In the genomic region with DNA sequence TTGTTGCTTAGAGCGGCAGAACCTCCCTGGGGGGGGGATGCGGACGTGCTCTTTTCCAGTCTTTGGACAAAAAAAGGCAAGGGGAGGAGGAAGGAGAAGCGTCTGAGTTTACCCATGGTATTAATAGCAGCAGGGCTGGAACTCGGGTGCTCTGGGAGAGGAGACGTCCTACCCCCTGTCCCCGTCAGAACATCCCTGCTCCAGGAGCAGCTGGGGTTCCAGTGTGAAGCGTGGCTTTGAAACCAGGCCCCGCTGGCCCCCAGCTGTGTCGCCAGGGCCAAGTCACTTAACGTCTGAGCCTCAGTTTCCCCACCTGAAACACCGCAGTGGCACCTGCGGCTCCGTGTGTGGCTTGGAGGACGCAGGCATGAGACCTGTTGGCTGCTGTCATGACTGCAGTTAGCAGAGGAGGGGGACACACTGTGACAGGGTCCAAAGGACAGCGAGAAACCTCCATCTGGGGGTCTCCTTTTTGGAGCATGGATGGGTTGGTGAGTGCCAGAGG, we compare ENCODE assay signal across 20 cellular contexts. TPM values are rescaled to one million over a fixed set of nuclear protein-coding genes. Genes with fewer than 3 reads are reported as not detected.
DNase-seq lines count a peak whose midpoint lies in the region; ATAC-seq and TF ChIP-seq lines count a peak whose summit lies in the region.
"Had no signal": no experiment of that assay in that cellular context is flagged by ENCODE, and none has a peak within 500 bp of the region (broad histone marks: within the 10 kb centered on the region; RNA-seq: fewer than 3 reads in every experiment).

No MANE protein-coding gene starts in this region.

- no peaks in the 10 kb centered on the region for H3K36me3 Mint-ChIP-seq in stimulated activated naive B cell treated with anti-CD40 and anti-IgM and Interleukin-4, amounts not matched to agents 10 μg/mL and 1 μg/mL and 100 μg/mL, for 72 hours
- H3K36me3 Mint-ChIP-seq in nephron progenitor cell (ENCODE audit: low read depth), result no peaks in the 10 kb centered on the region

- intact Hi-C loops in dorsolateral prefrontal cortex (cut with DNase I), result loop anchor here in 1 of 2 donors (10.0 kb wide), 1 partner anchor 125 kb away; no protein-coding TSS in a partner anchor

- no peaks in the 10 kb centered on the region for H3K36me3 ChIP-seq in brain microvascular endothelial cell (replicated peaks)
- H3K36me3 ChIP-seq: gastroesophageal sphincter, right lobe of liver, suprapubic skin had no signal

- no peak for DNase-seq in dorsolateral prefrontal cortex
- no peak for DNase-seq in stimulated activated naive B cell treated with anti-CD40 and anti-IgM and Interleukin-4, amounts not matched to agents 10 μg/mL and 1 μg/mL and 100 μg/mL, for 72 hours
- no peak for DNase-seq in nephron progenitor cell
- no peak for DNase-seq in brain microvascular endothelial cell
- no peak for DNase-seq in DMS53 (lab: John Stamatoyannopoulos, UW)
- DNase-seq: activated gamma-delta T cell; DMS 273 treated with DMSO at 0.1 percent for 48 hours; NCI-H187 treated with DMSO at 0.1 percent for 48 hours; NCI-H510A; right lobe of liver; SHP77; stimulated activated CD4-positive, alpha-beta T cell treated with anti-CD3 and anti-CD28 coated beads, Interleukin-2, amount 100 ng/mL, for 24 hours had no signal

- peak overlapping the region; percentile 89 for H3K27ac Mint-ChIP-seq in stimulated activated naive B cell treated with anti-CD40 and anti-IgM and Interleukin-4, amounts not matched to agents 10 μg/mL and 1 μg/mL and 100 μg/mL, for 72 hours
- H3K27ac Mint-ChIP-seq in nephron progenitor cell, result no peak overlapping the region

- H3K4me3 ChIP-seq in dorsolateral prefrontal cortex (peak overlapping the region in 57 of 59 donors; percentile 41 to 79 (median 62)), brain microvascular endothelial cell (ENCODE audit: low read depth, low read length) (no peak overlapping the region)
- H3K4me3 ChIP-seq: right lobe of liver had no signal

- peak overlapping the region in 46 of 59 donors; percentile 3 to 88 (median 61) for H3K27ac ChIP-seq in dorsolateral prefrontal cortex
- H3K27ac ChIP-seq in brain microvascular endothelial cell, result no peak overlapping the region
- H3K27ac ChIP-seq: gastroesophageal sphincter, right lobe of liver, suprapubic skin had no signal

- in situ Hi-C loops in brain microvascular endothelial cell (cut with HindIII; ENCODE audit: low pct_ligation_motif_present, low sequenced_read_pairs), result no loop called here

- no peak for TF ChIP-seq POLR2A in GM18505 (IDR thresholded peaks at IDR 0.05; ENCODE audit: borderline replicate concordance, extremely low read depth, insufficient read depth, insufficient read length)

- no peak for TF ChIP-seq CTCF in dorsolateral prefrontal cortex (IDR thresholded peaks at IDR 0.05 in 54 of 56, conservative IDR thresholded peaks at IDR 0.05 in 2 of 56; ENCODE audit: low read depth in 1 of 56, partially characterized antibody in 56 of 56)
- TF ChIP-seq CTCF in nephron progenitor cell (IDR thresholded peaks at IDR 0.05), result no peak
- TF ChIP-seq CTCF in brain microvascular endothelial cell (IDR thresholded peaks at IDR 0.05; ENCODE audit: low read depth, low read length, missing control alignments), result no peak

- H3K27me3 ChIP-seq in dorsolateral prefrontal cortex (peaks cover 0 to 9% (median 0%) of the 10 kb centered on the region in 45 donors), brain microvascular endothelial cell (replicated peaks) (peaks cover 6% of the 10 kb centered on the region)

- peak overlapping the region; percentile 66 to 79 for H3K4me3 Mint-ChIP-seq in stimulated activated naive B cell treated with anti-CD40 and anti-IgM and Interleukin-4, amounts not matched to agents 10 μg/mL and 1 μg/mL and 100 μg/mL, for 72 hours
- H3K4me3 Mint-ChIP-seq in nephron progenitor cell, result no peak overlapping the region
- H3K4me3 Mint-ChIP-seq: neural crest cell had no signal

- H3K9me3 Mint-ChIP-seq in stimulated activated naive B cell treated with anti-CD40 and anti-IgM and Interleukin-4, amounts not matched to agents 10 μg/mL and 1 μg/mL and 100 μg/mL, for 72 hours, result no peaks in the 10 kb centered on the region
- no peaks in the 10 kb centered on the region for H3K9me3 Mint-ChIP-seq in nephron progenitor cell
- H3K9me3 Mint-ChIP-seq: neural crest cell had no signal

- H3K4me1 Mint-ChIP-seq in stimulated activated naive B cell treated with anti-CD40 and anti-IgM and Interleukin-4, amounts not matched to agents 10 μg/mL and 1 μg/mL and 100 μg/mL, for 72 hours, result peaks cover 14 to 37% of the 10 kb centered on the region in 2 donors
- H3K4me1 Mint-ChIP-seq in nephron progenitor cell, result peaks cover 14% of the 10 kb centered on the region

- peak; percentile 6 for ATAC-seq in GM18505 (IDR thresholded peaks at IDR 0.05; ENCODE audit: unreplicated experiment)
- ATAC-seq in HG03135 (IDR thresholded peaks at IDR 0.05; ENCODE audit: unreplicated experiment), result peak; percentile 11
- peak; percentile 8 to 12 for ATAC-seq in stimulated activated naive B cell treated with anti-CD40 and anti-IgM and Interleukin-4, amounts not matched to agents 10 μg/mL and 1 μg/mL and 100 μg/mL, for 72 hours (replicated peaks)
- ATAC-seq: gastroesophageal sphincter had no signal

- peaks cover 35 to 49% of the 10 kb centered on the region in 2 donors for H3K27me3 Mint-ChIP-seq in stimulated activated naive B cell treated with anti-CD40 and anti-IgM and Interleukin-4, amounts not matched to agents 10 μg/mL and 1 μg/mL and 100 μg/mL, for 72 hours
- peaks cover 78% of the 10 kb centered on the region for H3K27me3 Mint-ChIP-seq in nephron progenitor cell (ENCODE audit: low read depth, poor library complexity)

RNA-seq across cellular contexts. Expression of gene AMZ1, which starts 1.4 kb away (rescaled TPM):
- total RNA-seq in dorsolateral prefrontal cortex, result 10 to 100 TPM in 74 of 120 experiments, 1 to 10 TPM in 46; 6.1 to 23.5 (median 11.7) TPM
- total RNA-seq: HT-29, lung microvascular endothelial cell, MCF 10A, neural crest cell had no signal

RNA-seq across cellular contexts. Expression of gene TTYH3, which starts 57.6 kb away (rescaled TPM):
- 100 to 1,000 TPM in 10 of 120 experiments, 10 to 100 TPM in 110; 43.5 to 134 (median 75.1) TPM for total RNA-seq in dorsolateral prefrontal cortex
